In the genomic region with DNA sequence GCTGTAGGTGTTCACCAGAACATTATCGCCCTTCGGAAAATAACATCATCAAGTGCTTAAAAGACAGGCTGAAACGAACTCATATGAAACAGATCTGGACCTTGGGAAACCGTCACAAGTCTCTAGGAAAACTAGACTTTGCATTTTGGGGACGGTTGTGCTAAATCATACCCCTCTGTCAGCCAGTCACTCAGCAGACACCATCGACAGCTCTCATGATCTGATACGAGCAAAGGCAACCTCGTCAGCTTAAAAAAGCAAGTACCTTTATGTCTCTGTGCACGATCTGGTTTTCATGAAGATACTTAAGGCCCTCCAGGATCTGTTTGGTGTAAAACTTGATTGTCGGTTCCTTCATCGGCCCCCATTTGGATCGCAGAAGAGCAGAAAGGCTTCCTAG, we compare ENCODE assay signal across 2 cellular contexts.
A peak's percentile ranks its signal among the peaks of the same experiment; 100 is the strongest.
TF ChIP-seq lines count a peak whose summit lies in the region.

No MANE protein-coding gene starts in this region.

TF ChIP-seq in K562, 482 proteins besides CTCF, POLR2A, EP300 and RAD21 (continues in another document):
- TF ChIP-seq NELFE (IDR thresholded peaks at IDR 0.05; ENCODE audit: insufficient read depth, insufficient read length) (no peak), SMARCB1 (IDR thresholded peaks at IDR 0.05; ENCODE audit: insufficient read length, low read depth) (no peak), TAF15 (IDR thresholded peaks at IDR 0.05; ENCODE audit: low read depth, low read length) (no peak), KDM2B (CRISPR knock-in tag; IDR thresholded peaks at IDR 0.05) (no peak), ZBTB5 (IDR thresholded peaks at IDR 0.05) (no peak), ZNF431 (CRISPR knock-in tag; IDR thresholded peaks at IDR 0.05) (no peak), MEIS2 (IDR thresholded peaks at IDR 0.05; ENCODE audit: partially characterized antibody) (peak; percentile 73), PBX2 (CRISPR knock-in tag; IDR thresholded peaks at IDR 0.05; ENCODE audit: low read depth) (no peak), PBX2 (tag; conservative IDR thresholded peaks at IDR 0.05; ENCODE audit: low read depth) (peak; percentile 63), TRIM28 (IDR thresholded peaks at IDR 0.05) (no peak)
- TF ChIP-seq, protein P1, sequence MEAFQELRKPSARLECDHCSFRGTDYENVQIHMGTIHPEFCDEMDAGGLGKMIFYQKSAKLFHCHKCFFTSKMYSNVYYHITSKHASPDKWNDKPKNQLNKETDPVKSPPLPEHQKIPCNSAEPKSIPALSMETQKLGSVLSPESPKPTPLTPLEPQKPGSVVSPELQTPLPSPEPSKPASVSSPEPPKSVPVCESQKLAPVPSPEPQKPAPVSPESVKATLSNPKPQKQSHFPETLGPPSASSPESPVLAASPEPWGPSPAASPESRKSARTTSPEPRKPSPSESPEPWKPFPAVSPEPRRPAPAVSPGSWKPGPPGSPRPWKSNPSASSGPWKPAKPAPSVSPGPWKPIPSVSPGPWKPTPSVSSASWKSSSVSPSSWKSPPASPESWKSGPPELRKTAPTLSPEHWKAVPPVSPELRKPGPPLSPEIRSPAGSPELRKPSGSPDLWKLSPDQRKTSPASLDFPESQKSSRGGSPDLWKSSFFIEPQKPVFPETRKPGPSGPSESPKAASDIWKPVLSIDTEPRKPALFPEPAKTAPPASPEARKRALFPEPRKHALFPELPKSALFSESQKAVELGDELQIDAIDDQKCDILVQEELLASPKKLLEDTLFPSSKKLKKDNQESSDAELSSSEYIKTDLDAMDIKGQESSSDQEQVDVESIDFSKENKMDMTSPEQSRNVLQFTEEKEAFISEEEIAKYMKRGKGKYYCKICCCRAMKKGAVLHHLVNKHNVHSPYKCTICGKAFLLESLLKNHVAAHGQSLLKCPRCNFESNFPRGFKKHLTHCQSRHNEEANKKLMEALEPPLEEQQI (IDR thresholded peaks at IDR 0.05): no peak
- TF ChIP-seq, protein P2, sequence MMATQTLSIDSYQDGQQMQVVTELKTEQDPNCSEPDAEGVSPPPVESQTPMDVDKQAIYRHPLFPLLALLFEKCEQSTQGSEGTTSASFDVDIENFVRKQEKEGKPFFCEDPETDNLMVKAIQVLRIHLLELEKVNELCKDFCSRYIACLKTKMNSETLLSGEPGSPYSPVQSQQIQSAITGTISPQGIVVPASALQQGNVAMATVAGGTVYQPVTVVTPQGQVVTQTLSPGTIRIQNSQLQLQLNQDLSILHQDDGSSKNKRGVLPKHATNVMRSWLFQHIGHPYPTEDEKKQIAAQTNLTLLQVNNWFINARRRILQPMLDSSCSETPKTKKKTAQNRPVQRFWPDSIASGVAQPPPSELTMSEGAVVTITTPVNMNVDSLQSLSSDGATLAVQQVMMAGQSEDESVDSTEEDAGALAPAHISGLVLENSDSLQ (IDR thresholded peaks at IDR 0.05): peak; percentile 77
- TF ChIP-seq, protein P3, sequence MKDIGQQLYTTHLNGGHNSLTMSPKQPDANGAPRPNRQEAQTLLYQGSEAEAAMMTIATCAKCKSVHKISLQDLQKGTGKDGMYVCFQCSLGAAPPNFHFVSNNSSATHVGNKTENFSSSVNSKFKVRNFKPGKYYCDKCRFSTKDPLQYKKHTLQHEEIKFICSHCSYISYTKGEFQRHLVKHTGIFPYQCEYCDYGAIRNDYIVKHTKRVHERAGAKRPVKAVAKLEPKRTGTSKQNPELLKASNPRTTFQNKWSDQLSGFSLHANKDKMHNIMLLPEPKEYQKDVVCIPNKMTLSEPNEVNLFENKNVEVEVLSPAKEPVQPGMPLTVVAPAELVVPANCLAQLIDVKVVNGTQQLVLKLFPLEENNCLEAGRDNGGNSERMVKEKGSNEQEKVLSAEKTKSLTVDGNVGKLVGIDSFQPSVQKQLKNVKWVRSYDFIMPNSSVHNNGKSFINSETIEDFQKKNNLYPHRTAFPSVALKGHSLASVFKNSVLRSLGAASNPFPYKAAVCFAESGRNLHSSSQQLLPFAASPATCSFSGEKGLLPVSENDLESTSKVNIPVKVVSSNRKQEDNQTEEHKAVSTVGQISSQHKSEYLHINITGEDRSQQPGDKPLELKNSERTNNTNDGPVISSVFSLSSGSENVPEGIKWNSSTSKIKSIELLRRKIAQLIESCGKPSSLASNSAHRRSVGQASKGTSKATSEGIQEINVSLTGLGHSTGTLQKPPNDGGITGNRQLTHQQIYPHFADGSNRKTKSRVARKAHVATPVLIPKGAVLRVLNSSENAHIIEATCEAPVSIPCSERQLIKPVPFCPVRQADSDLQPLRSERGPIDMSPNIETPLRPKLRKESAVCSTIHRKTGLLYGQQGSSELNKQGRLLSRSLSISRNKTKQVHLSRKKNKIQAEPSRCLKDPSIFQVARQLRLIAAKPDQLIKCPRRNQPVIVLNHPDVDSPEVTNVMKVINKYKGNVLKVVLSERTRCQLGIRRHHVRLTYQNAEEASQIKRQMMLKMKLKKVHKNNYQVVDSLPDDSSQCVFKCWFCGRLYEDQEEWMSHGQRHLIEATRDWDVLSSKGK (CRISPR knock-in tag; IDR thresholded peaks at IDR 0.05): no peak

TF ChIP-seq in HepG2, 621 proteins besides CTCF, POLR2A, EP300 and RAD21:
- no peak for TF ChIP-seq ZNF280D (CRISPR knock-in tag; IDR thresholded peaks at IDR 0.05)
- TF ChIP-seq TGIF2 (CRISPR knock-in tag; IDR thresholded peaks at IDR 0.05): no peak
- TF ChIP-seq ZNF724P (CRISPR knock-in tag; IDR thresholded peaks at IDR 0.05; ENCODE audit: borderline replicate concordance): no peak
- TF ChIP-seq, protein P4, sequence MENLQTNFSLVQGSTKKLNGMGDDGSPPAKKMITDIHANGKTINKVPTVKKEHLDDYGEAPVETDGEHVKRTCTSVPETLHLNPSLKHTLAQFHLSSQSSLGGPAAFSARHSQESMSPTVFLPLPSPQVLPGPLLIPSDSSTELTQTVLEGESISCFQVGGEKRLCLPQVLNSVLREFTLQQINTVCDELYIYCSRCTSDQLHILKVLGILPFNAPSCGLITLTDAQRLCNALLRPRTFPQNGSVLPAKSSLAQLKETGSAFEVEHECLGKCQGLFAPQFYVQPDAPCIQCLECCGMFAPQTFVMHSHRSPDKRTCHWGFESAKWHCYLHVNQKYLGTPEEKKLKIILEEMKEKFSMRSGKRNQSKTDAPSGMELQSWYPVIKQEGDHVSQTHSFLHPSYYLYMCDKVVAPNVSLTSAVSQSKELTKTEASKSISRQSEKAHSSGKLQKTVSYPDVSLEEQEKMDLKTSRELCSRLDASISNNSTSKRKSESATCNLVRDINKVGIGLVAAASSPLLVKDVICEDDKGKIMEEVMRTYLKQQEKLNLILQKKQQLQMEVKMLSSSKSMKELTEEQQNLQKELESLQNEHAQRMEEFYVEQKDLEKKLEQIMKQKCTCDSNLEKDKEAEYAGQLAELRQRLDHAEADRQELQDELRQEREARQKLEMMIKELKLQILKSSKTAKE (CRISPR knock-in tag; IDR thresholded peaks at IDR 0.05; ENCODE audit: borderline replicate concordance): no peak
- TF ChIP-seq ARNT (IDR thresholded peaks at IDR 0.05): no peak
- TF ChIP-seq ZIK1 (CRISPR knock-in tag; IDR thresholded peaks at IDR 0.05; ENCODE audit: borderline replicate concordance, low read depth): no peak
- TF ChIP-seq ZNF34 (CRISPR knock-in tag; IDR thresholded peaks at IDR 0.05; ENCODE audit: borderline replicate concordance): no peak
- no peak for TF ChIP-seq ZNF207 (IDR thresholded peaks at IDR 0.05; ENCODE audit: borderline replicate concordance)
- TF ChIP-seq ZNF547 (CRISPR knock-in tag; IDR thresholded peaks at IDR 0.05): no peak
- no peak for TF ChIP-seq ZBTB25 (CRISPR knock-in tag; IDR thresholded peaks at IDR 0.05)
- no peak for TF ChIP-seq SYNCRIP (IDR thresholded peaks at IDR 0.05; ENCODE audit: insufficient read depth, low read depth, low read length)
- TF ChIP-seq ZKSCAN5 (CRISPR knock-in tag; IDR thresholded peaks at IDR 0.05): no peak
- no peak for TF ChIP-seq HMGA1 (CRISPR knock-in tag; conservative IDR thresholded peaks at IDR 0.05)
- no peak for TF ChIP-seq ZNF556 (CRISPR knock-in tag; IDR thresholded peaks at IDR 0.05; ENCODE audit: borderline replicate concordance)
- TF ChIP-seq, protein P5, sequence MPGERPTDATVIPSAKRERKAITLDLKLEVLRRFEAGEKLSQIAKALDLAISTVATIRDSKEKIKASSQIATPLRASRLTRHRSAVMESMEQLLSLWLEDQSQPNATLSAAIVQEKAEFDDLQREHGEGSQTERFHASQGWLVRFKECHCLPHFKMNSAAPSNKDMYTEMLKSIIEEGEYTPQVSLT (CRISPR knock-in tag; IDR thresholded peaks at IDR 0.05; ENCODE audit: borderline replicate concordance, low read depth): no peak
- no peak for TF ChIP-seq TBX2 (CRISPR knock-in tag; IDR thresholded peaks at IDR 0.05; ENCODE audit: borderline replicate concordance)
- no peak for TF ChIP-seq ZNF883 (CRISPR knock-in tag; IDR thresholded peaks at IDR 0.05; ENCODE audit: not compliant biosample characterization)
- TF ChIP-seq ZNF230 (CRISPR knock-in tag; IDR thresholded peaks at IDR 0.05): no peak
- TF ChIP-seq MED8 (CRISPR knock-in tag; IDR thresholded peaks at IDR 0.05; ENCODE audit: insufficient replicate concordance): no peak
